Comparison of ENCODE assay signal across 27 cellular contexts in the genomic region with DNA sequence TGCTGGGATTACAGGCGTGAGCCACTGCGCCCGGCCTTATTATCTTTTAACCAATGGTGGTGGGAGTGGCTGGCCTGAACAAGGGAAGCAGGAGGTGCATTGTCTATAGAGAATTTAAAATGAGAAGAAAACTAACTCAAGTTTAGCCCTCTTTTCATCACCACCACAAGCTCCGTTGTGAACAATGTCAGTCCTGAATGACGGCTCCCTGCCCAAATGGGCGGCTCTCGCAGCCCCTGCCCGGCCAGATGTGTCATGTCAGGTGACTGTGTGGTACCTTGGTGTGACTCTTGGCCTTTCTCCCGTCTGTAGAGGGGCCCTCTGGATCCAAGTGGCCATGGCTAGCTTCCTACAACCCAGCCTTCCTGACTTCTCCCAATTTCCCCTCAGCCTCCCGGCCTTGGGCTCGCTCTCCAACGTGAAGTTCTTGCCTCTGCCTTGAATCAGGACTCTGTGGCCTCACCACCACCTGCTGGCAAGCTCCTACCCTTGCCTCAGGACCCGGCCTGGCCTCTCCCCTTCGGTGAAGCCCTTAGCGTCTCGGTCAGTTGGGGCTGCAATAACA.
"Had no signal": no experiment of that assay in that cellular context is flagged by ENCODE, and none has a peak within 500 bp of the region (broad histone marks: within the 10 kb centered on the region; RNA-seq: fewer than 3 reads in every experiment).

No MANE protein-coding gene starts in this region.

- H3K4me1 ChIP-seq: gastrocnemius medialis, neural progenitor cell, suprapubic skin, transverse colon had no signal

- H3K27me3 ChIP-seq: dorsolateral prefrontal cortex, gastrocnemius medialis, neural progenitor cell, suprapubic skin, transverse colon had no signal

- H3K27ac Mint-ChIP-seq: endodermal cell; memory B cell; nephron; neural progenitor cell; stimulated activated naive CD8-positive, alpha-beta T cell treated with anti-CD3 and anti-CD28 coated beads, Interleukin-15, amount 100 ng/mL, for 72 hours had no signal

- H3K4me1 Mint-ChIP-seq: endodermal cell; nephron; neural progenitor cell; stimulated activated naive CD8-positive, alpha-beta T cell treated with anti-CD3 and anti-CD28 coated beads, Interleukin-15, amount 100 ng/mL, for 72 hours had no signal

- H3K9ac ChIP-seq: neural progenitor cell had no signal

- H3K36me3 Mint-ChIP-seq: neural progenitor cell had no signal

- H3K4me3 Mint-ChIP-seq: endodermal cell; memory B cell; naive B cell; nephron; neural progenitor cell; stimulated activated naive CD8-positive, alpha-beta T cell treated with anti-CD3 and anti-CD28 coated beads, Interleukin-15, amount 100 ng/mL, for 72 hours had no signal

- H2AFZ ChIP-seq: neural progenitor cell had no signal

- FAIRE-seq: colon, keratinocyte had no signal

- H3K27ac ChIP-seq: dorsolateral prefrontal cortex, epithelial cell of prostate, gastrocnemius medialis, neural progenitor cell, psoas muscle, skin epidermis, suprapubic skin, transverse colon had no signal

- H3K4me3 ChIP-seq: dorsolateral prefrontal cortex, gastrocnemius medialis, lung, mucosa of descending colon, neural progenitor cell, psoas muscle, skin epidermis, suprapubic skin, transverse colon had no signal

- H3K36me3 ChIP-seq: gastrocnemius medialis, neural progenitor cell, suprapubic skin, transverse colon had no signal

- H3K9me3 ChIP-seq: gastrocnemius medialis, mucosa of descending colon, psoas muscle, suprapubic skin, transverse colon had no signal

- H3K9me3 Mint-ChIP-seq: endodermal cell; memory B cell; nephron; neural progenitor cell; stimulated activated naive CD8-positive, alpha-beta T cell treated with anti-CD3 and anti-CD28 coated beads, Interleukin-15, amount 100 ng/mL, for 72 hours had no signal

- H3K4me2 ChIP-seq: neural progenitor cell had no signal

- ATAC-seq: esophagus mucosa; gastrocnemius medialis; left ventricle myocardium superior; mucosa of descending colon; psoas muscle; right cardiac atrium; stimulated activated naive CD8-positive, alpha-beta T cell treated with anti-CD3 and anti-CD28 coated beads, Interleukin-15, amount 100 ng/mL, for 72 hours had no signal

- DNase-seq: dorsolateral prefrontal cortex; effector CD8-positive, alpha-beta T cell; endodermal cell; foreskin fibroblast; gastrocnemius medialis; head of caudate nucleus; left ventricle myocardium superior; mucosa of descending colon; naive B cell; nucleus accumbens; psoas muscle; right cardiac atrium; stimulated activated CD4-positive, alpha-beta T cell treated with anti-CD3 and anti-CD28 coated beads, Interleukin-15, amount 100 ng/mL, for 24 hours; stimulated activated CD4-positive, alpha-beta T cell treated with anti-CD3 and anti-CD28 coated beads, Interleukin-2, amount 100 ng/mL, for 48 hours; stimulated activated naive CD4-positive, alpha-beta T cell; stimulated activated naive CD8-positive, alpha-beta T cell treated with anti-CD3 and anti-CD28 coated beads, Interleukin-15, amount 100 ng/mL, for 72 hours; transverse colon had no signal
